ENCODE assay signal across 22 cellular contexts in the genomic region with DNA sequence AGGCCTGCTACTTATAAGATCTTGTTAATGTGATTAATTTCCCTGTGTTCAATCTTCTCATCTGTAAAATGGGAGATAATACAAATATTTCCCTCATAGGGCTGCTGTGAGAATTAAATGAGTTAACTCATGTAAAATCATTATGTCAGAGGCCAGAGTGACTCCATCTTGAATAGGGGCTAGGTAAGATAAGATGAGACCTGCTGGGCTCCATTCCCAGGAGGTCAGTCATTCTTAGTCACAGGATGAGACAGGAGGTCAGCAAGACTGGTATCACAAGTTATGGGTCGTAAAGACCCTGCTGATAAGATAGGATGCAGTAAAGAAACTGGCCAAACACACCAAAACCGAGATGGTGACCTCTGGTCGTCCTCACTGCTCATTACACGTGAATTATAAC.
DNase-seq lines count a peak whose midpoint lies in the region; ATAC-seq, FAIRE-seq and TF ChIP-seq lines count a peak whose summit lies in the region.
"Had no signal": no experiment of that assay in that cellular context is flagged by ENCODE, and none has a peak within 500 bp of the region (broad histone marks: within the 10 kb centered on the region; RNA-seq: fewer than 3 reads in every experiment).

No MANE protein-coding gene starts in this region.

- peak overlapping the region; percentile 74 for H4K5ac ChIP-seq in H1 (ENCODE audit: insufficient read length, low read depth, low read length)

- peak overlapping the region; percentile 100 for H3K27ac ChIP-seq in GM23338 (ENCODE audit: low read depth)
- 0 out of 2 replicates have a peak overlapping the region, but pooled peaks have one; percentile 20 for H3K27ac ChIP-seq in H1 (ENCODE audit: low read depth, low read length)
- H3K27ac ChIP-seq in Peyer's patch: no peak overlapping the region
- H3K27ac ChIP-seq: GM23248, SJSA1 had no signal

- H2BK120ac ChIP-seq in H1 (replicated peaks; ENCODE audit: low read depth, low read length): peak overlapping the region; percentile 98

- H3K36me3 ChIP-seq in GM23338 (ENCODE audit: insufficient read depth): no peaks in the 10 kb centered on the region
- no peaks in the 10 kb centered on the region for H3K36me3 ChIP-seq in Loucy (ENCODE audit: insufficient read depth, low read length)
- H3K36me3 ChIP-seq in H1 (ENCODE audit: control insufficient read depth in 2 of 4, insufficient read depth in 4 of 4, low read length in 3 of 4): peaks cover 0 to 4% (median under 1%) of the 10 kb centered on the region in 4 experiments; a peak in 1 of 8 replicates
- H3K36me3 ChIP-seq in Peyer's patch: no peaks in the 10 kb centered on the region
- H3K36me3 ChIP-seq: SJSA1 had no signal

- H4K91ac ChIP-seq in H1 (replicated peaks; ENCODE audit: insufficient read length, low read length): peak overlapping the region; percentile 50

- H3K4me1 Mint-ChIP-seq in GM23338 (peaks cover 41% of the 10 kb centered on the region), nephron progenitor cell (peaks cover 30% of the 10 kb centered on the region)
- peaks cover 2% of the 10 kb centered on the region for H3K4me1 Mint-ChIP-seq in activated naive CD8-positive, alpha-beta T cell treated with anti-CD3 and anti-CD28 coated beads for 36 hours

- H2BK15ac ChIP-seq in H1 (ENCODE audit: low read length): 0 out of 2 replicates have a peak overlapping the region, but pooled peaks have one; percentile 65

- no peaks in the 10 kb centered on the region for H3K9me3 ChIP-seq in Loucy (ENCODE audit: insufficient read depth, low read depth, low read length)
- peaks cover 5% of the 10 kb centered on the region in 2 experiments; a peak in 3 of 4 replicates for H3K9me3 ChIP-seq in H1 (ENCODE audit: insufficient read depth in 2 of 2, low read depth in 1 of 2, low read length in 1 of 2)
- H3K9me3 ChIP-seq in Peyer's patch: no peaks in the 10 kb centered on the region
- H3K9me3 ChIP-seq: SJSA1 had no signal

- no peak overlapping the region for H3K14ac ChIP-seq in H1 (ENCODE audit: insufficient read length)

- no peak overlapping the region for H3K23ac ChIP-seq in H1 (ENCODE audit: insufficient read length)

- H2BK5ac ChIP-seq in H1 (ENCODE audit: low read depth, low read length): peak overlapping the region; percentile 97; the same call in 1 of the 2 replicates

- H3K4ac ChIP-seq in H1 (replicated peaks; ENCODE audit: insufficient read length, low read depth, low read length): peak overlapping the region; percentile 10

- no peak for TF ChIP-seq CTCF in GM23338 (conservative IDR thresholded peaks at IDR 0.05; ENCODE audit: low read depth in 2 of 2)
- no peak for TF ChIP-seq CTCF in Loucy (conservative IDR thresholded peaks at IDR 0.05; ENCODE audit: low read length)
- TF ChIP-seq CTCF in H1 (IDR thresholded peaks at IDR 0.05; ENCODE audit: control extremely low read depth in 1 of 3, insufficient read depth in 1 of 3, low read depth in 1 of 3, low read length in 3 of 3): no peak
- TF ChIP-seq CTCF in nephron progenitor cell (IDR thresholded peaks at IDR 0.05): no peak
- no peak for TF ChIP-seq CTCF in Peyer's patch (IDR thresholded peaks at IDR 0.05)

- H2BK20ac ChIP-seq in H1 (ENCODE audit: low read length): peak overlapping the region; percentile 92

- DNase-seq in GM23338 (ENCODE audit: low spot score): no peak
- no peak for DNase-seq in H1 (ENCODE audit: low read depth in 1 of 2, low spot score in 2 of 2)
- no peak for DNase-seq in nephron progenitor cell
- no peak for DNase-seq in activated naive CD8-positive, alpha-beta T cell treated with anti-CD3 and anti-CD28 coated beads for 36 hours
- DNase-seq in Peyer's patch: no peak
- DNase-seq in activated CD4-positive, CD25-positive, alpha-beta regulatory T cell (lab: John Stamatoyannopoulos, UW): no peak
- DNase-seq: DMS79, GM23248, KBM-7, NCI-H1105 treated with DMSO at 0.1 percent for 48 hours, NCI-H1694, NCI-H2081, NCI-H2171 treated with DMSO at 0.1 percent for 48 hours, NCI-H446, NCI-H526 treated with DMSO at 0.1 percent for 48 hours, OCI-M1 had no signal

- no peak for TF ChIP-seq RAD21 in H1 (IDR thresholded peaks at IDR 0.05 in 1 of 2, conservative IDR thresholded peaks at IDR 0.05 in 1 of 2; ENCODE audit: low read depth in 2 of 2, low read length in 2 of 2)

- H3K79me2 ChIP-seq in GM23338 (replicated peaks; ENCODE audit: insufficient read depth) (no peaks in the 10 kb centered on the region), Loucy (ENCODE audit: insufficient read depth, low read length) (no peaks in the 10 kb centered on the region), H1 (ENCODE audit: control insufficient read depth in 1 of 2, insufficient read depth in 2 of 2, low read length in 2 of 2) (no peaks in the 10 kb centered on the region)

- no peak overlapping the region for H4K8ac ChIP-seq in H1 (ENCODE audit: extremely low read depth, insufficient read depth, low read length)

- H3K27ac Mint-ChIP-seq in GM23338: peak overlapping the region; percentile 74
- peak overlapping the region; percentile 62 for H3K27ac Mint-ChIP-seq in nephron progenitor cell
- no peak overlapping the region for H3K27ac Mint-ChIP-seq in activated naive CD8-positive, alpha-beta T cell treated with anti-CD3 and anti-CD28 coated beads for 36 hours
- H3K27ac Mint-ChIP-seq: B cell had no signal

- POLR2A ChIA-PET in H1 (lab: Charles Lee; ENCODE audit: partially characterized antibody): no interaction called here

- FAIRE-seq in H1 (lab: Jason Lieb, UNC): no peak
- FAIRE-seq: A204.1 had no signal

- H2BK12ac ChIP-seq in H1 (ENCODE audit: low read depth, low read length): peak overlapping the region; percentile 97

- H3K4me3 ChIP-seq in GM23338 (no peak overlapping the region), Loucy (ENCODE audit: low read length, poor library complexity, severe bottlenecking) (no peak overlapping the region), H1 (ENCODE audit: extremely low read depth in 1 of 4, insufficient read depth in 2 of 4, low read depth in 3 of 4, low read length in 4 of 4) (no peak overlapping the region), Peyer's patch (no peak overlapping the region)
- H3K4me3 ChIP-seq: GM23248, SJSA1 had no signal

- H3K9ac ChIP-seq in Loucy (ENCODE audit: low read depth, low read length, poor library complexity, severe bottlenecking): peak overlapping the region; percentile 26
- no peak overlapping the region for H3K9ac ChIP-seq in H1 (replicated peaks in 1 of 4; ENCODE audit: extremely low read depth in 1 of 4, low read depth in 3 of 4, low read length in 3 of 4)
- H3K9ac ChIP-seq: GM23248 had no signal

- no peaks in the 10 kb centered on the region for H3K79me1 ChIP-seq in H1 (ENCODE audit: low read depth, low read length)

- ATAC-seq in GM23338: no peak
- ATAC-seq: HCT116, Right ventricle myocardium inferior had no signal

- H2AFZ ChIP-seq in GM23338: no peak overlapping the region
- no peak overlapping the region for H2AFZ ChIP-seq in Loucy (ENCODE audit: low read length)
- no peak overlapping the region for H2AFZ ChIP-seq in H1 (ENCODE audit: low read length)
- H2AFZ ChIP-seq: GM23248 had no signal

- H3K4me1 ChIP-seq in GM23338 (ENCODE audit: insufficient read depth) (peaks cover 39% of the 10 kb centered on the region), Loucy (ENCODE audit: insufficient read depth, low read length, poor library complexity, severe bottlenecking) (peaks cover 23% of the 10 kb centered on the region), H1 (replicated peaks in 1 of 4; ENCODE audit: control insufficient read depth in 3 of 4, insufficient read depth in 4 of 4, low read length in 3 of 4) (peaks cover 0 to 13% (median 7%) of the 10 kb centered on the region in 4 experiments; a peak in 4 of 7 replicates), Peyer's patch (no peaks in the 10 kb centered on the region)
- H3K4me1 ChIP-seq: SJSA1 had no signal

- peaks cover 33% of the 10 kb centered on the region for H3K36me3 Mint-ChIP-seq in GM23338 (ENCODE audit: low read depth)
- peaks cover 4% of the 10 kb centered on the region for H3K36me3 Mint-ChIP-seq in nephron progenitor cell (ENCODE audit: low read depth)
- no peaks in the 10 kb centered on the region for H3K36me3 Mint-ChIP-seq in activated naive CD8-positive, alpha-beta T cell treated with anti-CD3 and anti-CD28 coated beads for 36 hours

- peaks cover 26% of the 10 kb centered on the region for H3K9me3 Mint-ChIP-seq in GM23338
- peaks cover 31% of the 10 kb centered on the region for H3K9me3 Mint-ChIP-seq in nephron progenitor cell
- H3K9me3 Mint-ChIP-seq in activated naive CD8-positive, alpha-beta T cell treated with anti-CD3 and anti-CD28 coated beads for 36 hours: peaks cover 3% of the 10 kb centered on the region

- no peak overlapping the region for H3K4me2 ChIP-seq in GM23338
- no peak overlapping the region for H3K4me2 ChIP-seq in Loucy (ENCODE audit: low read depth, low read length, poor library complexity, severe bottlenecking)
- H3K4me2 ChIP-seq in H1 (ENCODE audit: insufficient read depth in 1 of 2, low read depth in 2 of 2, low read length in 2 of 2): no peak overlapping the region

- TF ChIP-seq POLR2A in H1 (IDR thresholded peaks at IDR 0.05; ENCODE audit: control extremely low read depth in 1 of 2, low read depth in 2 of 2, low read length in 2 of 2) (no peak), Peyer's patch (IDR thresholded peaks at IDR 0.05) (no peak)

- no peak overlapping the region for H3K56ac ChIP-seq in H1 (replicated peaks; ENCODE audit: insufficient read length, low read depth, low read length)

- no peaks in the 10 kb centered on the region for H3K23me2 ChIP-seq in H1 (ENCODE audit: low read depth, low read length)

- H2AK5ac ChIP-seq in H1 (ENCODE audit: low read depth, low read length): peak overlapping the region; percentile 94; the same call in 1 of the 2 replicates

- TF ChIP-seq EP300 in H1 (IDR thresholded peaks at IDR 0.05; ENCODE audit: borderline replicate concordance in 1 of 2, low read depth in 2 of 2, low read length in 2 of 2): no peak

- H3K9me2 ChIP-seq in GM23338 (ENCODE audit: insufficient read depth) (no peaks in the 10 kb centered on the region), Loucy (replicated peaks; ENCODE audit: low read depth, low read length) (no peaks in the 10 kb centered on the region)

- H3K27me3 ChIP-seq in GM23338 (ENCODE audit: insufficient read depth) (no peaks in the 10 kb centered on the region), Loucy (ENCODE audit: insufficient read depth, low read length, poor library complexity, severe bottlenecking) (no peaks in the 10 kb centered on the region), H1 (replicated peaks in 1 of 4; ENCODE audit: control insufficient read depth in 3 of 4, extremely low read depth in 1 of 4, insufficient read depth in 3 of 4, low read length in 3 of 4) (no peaks in the 10 kb centered on the region), Peyer's patch (no peaks in the 10 kb centered on the region)
- H3K27me3 ChIP-seq: SJSA1 had no signal

- H4K20me1 ChIP-seq in GM23338 (replicated peaks; ENCODE audit: insufficient read depth) (no peaks in the 10 kb centered on the region), Loucy (ENCODE audit: insufficient read depth, low read length, poor library complexity, severe bottlenecking) (no peaks in the 10 kb centered on the region), H1 (replicated peaks in 1 of 2; ENCODE audit: control insufficient read depth in 1 of 2, insufficient read depth in 2 of 2, low read length in 2 of 2) (no peaks in the 10 kb centered on the region)

- H3K4me3 Mint-ChIP-seq in GM23338 (no peak overlapping the region), nephron progenitor cell (no peak overlapping the region)
- H3K4me3 Mint-ChIP-seq in activated naive CD8-positive, alpha-beta T cell treated with anti-CD3 and anti-CD28 coated beads for 36 hours: no peak overlapping the region
- H3K4me3 Mint-ChIP-seq: B cell had no signal

- CTCF ChIA-PET in H1 (lab: Charles Lee; ENCODE audit: partially characterized antibody): interaction anchor here (0.9 kb wide), 1 partner anchor 194 kb away, joined by 4 read pairs; no protein-coding TSS in a partner anchor

- H3K18ac ChIP-seq in H1 (ENCODE audit: extremely low read depth, low read length): peak overlapping the region; percentile 90

- whole genome bisulfite sequencing in H1 (ENCODE audit: extremely low coverage in 1 of 2, insufficient coverage in 1 of 2, insufficient read length in 1 of 2, insufficient replicate concordance in 2 of 2, low coverage in 1 of 2, low lambda C conversion rate in 2 of 2, missing lambda C conversion rate in 1 of 2), 2 experiments: 75% methylated on average over 4 of the region's 4 CpGs; no CpG with 5 or more reads in 1 of the 2 experiments

- H3F3A ChIP-seq in GM23338 (replicated peaks; ENCODE audit: low read depth): peaks cover 8% of the 10 kb centered on the region; the same call in 1 of the 2 replicates
- H3F3A ChIP-seq in Loucy (ENCODE audit: low read depth): no peaks in the 10 kb centered on the region

- H3K27me3 Mint-ChIP-seq in GM23338 (ENCODE audit: insufficient read depth, low read depth, poor library complexity) (peaks cover 15% of the 10 kb centered on the region), nephron progenitor cell (ENCODE audit: low read depth, poor library complexity) (peaks cover 3% of the 10 kb centered on the region)
- H3K27me3 Mint-ChIP-seq in activated naive CD8-positive, alpha-beta T cell treated with anti-CD3 and anti-CD28 coated beads for 36 hours: no peaks in the 10 kb centered on the region
- H3K27me3 Mint-ChIP-seq: B cell had no signal

Comparison
In these comparisons a context has a peak if more than half of its experiments do, and no peak if none do; other contexts are left out.
1. H3K27ac ChIP-seq: peak in GM23338 (single experiment) and H1 (single experiment); none in Peyer's patch (0 of 4).